ENCODE assay signal across 10 cellular contexts in the genomic region with DNA sequence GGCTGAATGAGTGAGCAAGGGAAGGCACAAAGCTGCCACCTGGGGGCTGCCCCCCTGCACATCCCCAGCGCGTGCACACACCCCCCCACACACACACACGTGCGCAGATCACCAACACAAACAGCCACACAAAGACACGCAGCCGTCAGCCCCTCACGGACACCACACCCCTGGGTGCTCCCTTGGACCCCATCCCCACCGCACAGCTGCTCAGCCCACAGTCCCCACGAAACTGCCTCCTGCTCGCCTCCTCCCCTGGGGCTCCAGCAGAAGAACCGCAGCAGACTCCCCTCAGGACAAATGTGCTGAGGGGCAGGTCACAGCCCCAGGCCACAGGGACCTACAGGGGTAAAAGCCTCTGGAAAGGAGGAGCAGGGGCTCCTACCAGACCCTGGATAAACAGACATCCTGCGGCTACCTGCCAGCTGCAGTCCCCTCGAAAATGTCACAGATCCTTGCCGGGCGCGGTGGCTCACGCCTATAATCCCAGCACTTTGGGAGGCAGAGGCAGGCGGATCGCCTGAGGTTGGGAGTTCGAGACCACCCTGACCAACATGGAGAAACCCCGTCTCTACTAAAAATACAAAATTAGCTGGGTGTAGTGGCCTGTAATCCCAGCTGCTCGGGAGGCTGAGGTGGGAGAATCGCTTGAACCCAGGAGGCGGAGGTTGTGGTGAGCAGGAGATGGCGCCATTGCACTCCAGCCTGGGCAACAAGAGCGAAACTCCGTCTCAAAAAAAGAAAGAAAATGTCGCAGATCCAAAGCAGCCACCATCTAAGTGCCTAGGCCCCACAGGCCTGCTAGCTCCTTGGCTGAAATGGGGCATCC. TPM values are rescaled to one million over a fixed set of nuclear protein-coding genes. Genes with fewer than 3 reads are reported as not detected.
A peak's percentile ranks its signal among the peaks of the same experiment; 100 is the strongest.
DNase-seq lines count a peak whose midpoint lies in the region; ATAC-seq and TF ChIP-seq lines count a peak whose summit lies in the region.
"Had no signal": no experiment of that assay in that cellular context is flagged by ENCODE, and none has a peak within 500 bp of the region (broad histone marks: within the 10 kb centered on the region; RNA-seq: fewer than 3 reads in every experiment).

No MANE protein-coding gene starts in this region.

- no peak for ATAC-seq in memory B cell (ENCODE audit: low read depth)

- H3K36me3 Mint-ChIP-seq in memory B cell, result peaks cover 23% of the 10 kb centered on the region

- no peaks in the 10 kb centered on the region for H3K9me3 ChIP-seq in WERI-Rb-1 (ENCODE audit: severe bottlenecking)
- H3K9me3 ChIP-seq: Peyer's patch, transverse colon had no signal

- H3K4me3 Mint-ChIP-seq in memory B cell, result no peak overlapping the region

- peak; percentile 19; the same call in 1 of the 2 replicates for TF ChIP-seq CTCF in WERI-Rb-1 (IDR thresholded peaks at IDR 0.05; ENCODE audit: low read depth, low read length)

- POLR2A ChIA-PET in HEK293T (lab: Yijun Ruan, JAX), result interaction anchor here (0.6 to 1.2 kb wide), 3 partner anchors 8 to 107 kb away, joined by 3 to 4 read pairs (median 3); a partner anchor contains a TSS

- no peaks in the 10 kb centered on the region for H3K27me3 ChIP-seq in H7 (ENCODE audit: control insufficient read depth, insufficient read depth, low read length)
- H3K27me3 ChIP-seq in WERI-Rb-1 (ENCODE audit: insufficient read depth, low read depth, severe bottlenecking), result no peaks in the 10 kb centered on the region
- H3K27me3 ChIP-seq: Peyer's patch, transverse colon had no signal

- peaks cover 39% of the 10 kb centered on the region for H3K4me1 Mint-ChIP-seq in memory B cell

- no peaks in the 10 kb centered on the region for H3K9me3 Mint-ChIP-seq in memory B cell

- peak overlapping the region; percentile 80 for H3K27ac Mint-ChIP-seq in memory B cell

- DNase-seq in H7, result peak; percentile 29
- no peak for DNase-seq in WERI-Rb-1
- no peak for DNase-seq in memory B cell (ENCODE audit: low spot score in 2 of 2)
- DNase-seq in COLO668 (lab: John Stamatoyannopoulos, UW; ENCODE audit: unreplicated experiment), result no peak
- DNase-seq in 8988T, result no peak
- no peak for DNase-seq in HEK293T (ENCODE audit: extremely low spot score)

- H3K36me3 ChIP-seq in H7 (replicated peaks; ENCODE audit: control insufficient read depth, insufficient read depth, low read length) (peaks cover 14% of the 10 kb centered on the region), WERI-Rb-1 (peaks cover 8% of the 10 kb centered on the region)

- CTCF ChIA-PET in HEK293T (lab: Yijun Ruan, JAX), result interaction anchor here (0.5 to 2.2 kb wide), 13 partner anchors 10 to 214 kb away, joined by 3 to 12 read pairs (median 5); a partner anchor contains a TSS

- H3K4me3 ChIP-seq in H7 (ENCODE audit: insufficient read depth, low read depth, low read length) (no peak overlapping the region), WERI-Rb-1 (ENCODE audit: low read depth, low read length) (no peak overlapping the region)
- H3K4me3 ChIP-seq: Peyer's patch, transverse colon had no signal

- no peak overlapping the region for H3K27ac ChIP-seq in WERI-Rb-1
- H3K27ac ChIP-seq: transverse colon had no signal

- no peaks in the 10 kb centered on the region for H3K27me3 Mint-ChIP-seq in memory B cell

TF ChIP-seq in HEK293T, 16 proteins besides CTCF, POLR2A, EP300 and RAD21:
- no peak for TF ChIP-seq SP1 (IDR thresholded peaks at IDR 0.05)

RNA-seq across cellular contexts. Expression of a gene that starts 6.5 kb away (rescaled TPM):
- 85.8 and 99.0 TPM in 2 replicates for total RNA-seq in H7 (2014; rRNA removed; shearing (Covaris generic))

RNA-seq across cellular contexts. Expression of a gene that starts 7.0 kb away (rescaled TPM):
- total RNA-seq in H7 (2014; rRNA removed; shearing (Covaris generic)), result not detected in 2 replicates
- total RNA-seq: HT-29, renal cortical epithelial cell had no signal

RNA-seq across cellular contexts. Expression of a gene that starts 13.1 kb away (rescaled TPM):
- total RNA-seq in H7 (2014; rRNA removed; shearing (Covaris generic)), result 2.9 and 4.5 TPM in 2 replicates

RNA-seq across cellular contexts. Expression of a gene that starts 34.5 kb away (rescaled TPM):
- total RNA-seq in H7 (2014; rRNA removed; shearing (Covaris generic)), result 63.8 and 86.9 TPM in 2 replicates

RNA-seq across cellular contexts. Expression of a gene that starts 46.0 kb away (rescaled TPM):
- 60.3 and 63.8 TPM in 2 replicates for total RNA-seq in H7 (2014; rRNA removed; shearing (Covaris generic))
